ENCODE assay signal across 24 cellular contexts in the genomic region with DNA sequence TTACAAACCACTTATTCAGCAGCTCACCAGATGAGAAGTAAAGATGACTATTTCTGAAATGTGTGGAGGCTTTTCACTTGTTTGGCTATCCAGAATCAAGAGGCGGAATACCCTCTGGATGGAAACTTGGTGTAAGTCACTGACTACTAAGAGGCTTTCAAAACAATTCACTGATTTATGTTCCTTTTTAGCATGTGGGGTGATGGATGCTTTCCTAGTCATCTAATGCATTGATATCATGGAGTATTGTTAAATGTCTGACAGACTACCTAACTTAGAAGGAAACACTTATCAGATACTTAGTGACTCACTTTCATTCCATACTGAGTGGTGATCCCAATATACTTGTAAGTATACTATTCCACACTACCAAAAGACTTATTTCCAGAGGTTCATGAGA.
DNase-seq lines count a peak whose midpoint lies in the region; FAIRE-seq and TF ChIP-seq lines count a peak whose summit lies in the region.
"Had no signal": no experiment of that assay in that cellular context is flagged by ENCODE, and none has a peak within 500 bp of the region (broad histone marks: within the 10 kb centered on the region; RNA-seq: fewer than 3 reads in every experiment).

No MANE protein-coding gene starts in this region.

- peak; percentile 76 for FAIRE-seq in astrocyte (lab: Jason Lieb, UNC)

- no peaks in the 10 kb centered on the region for H3K9me3 ChIP-seq in astrocyte (ENCODE audit: insufficient read depth, low read depth, low read length)
- no peaks in the 10 kb centered on the region for H3K9me3 ChIP-seq in right atrium auricular region
- H3K9me3 ChIP-seq: breast epithelium, left ventricle myocardium inferior, prostate gland had no signal

- H3K4me1 ChIP-seq in astrocyte (ENCODE audit: insufficient read depth, low read length) (peaks cover 14% of the 10 kb centered on the region), right atrium auricular region (no peaks in the 10 kb centered on the region)
- H3K4me1 ChIP-seq: breast epithelium, left ventricle myocardium inferior, neural progenitor cell, prostate gland had no signal

- TF ChIP-seq CTCF in AG09309 (IDR thresholded peaks at IDR 0.05; ENCODE audit: control insufficient read depth, insufficient read depth, low read depth, low read length, missing control alignments), result no peak
- TF ChIP-seq CTCF in HFF-Myc (IDR thresholded peaks at IDR 0.05; ENCODE audit: low read depth, low read length, missing control alignments), result no peak
- no peak for TF ChIP-seq CTCF in astrocyte (IDR thresholded peaks at IDR 0.05; ENCODE audit: insufficient read depth, low read depth, low read length)
- no peak for TF ChIP-seq CTCF in fibroblast of the aortic adventitia (IDR thresholded peaks at IDR 0.05; ENCODE audit: insufficient read depth, low read length)
- TF ChIP-seq CTCF in right atrium auricular region (IDR thresholded peaks at IDR 0.05), result no peak

- H3K4me3 ChIP-seq in AG09309 (ENCODE audit: control insufficient read depth, low read depth, low read length) (no peak overlapping the region), HFF-Myc (replicated peaks; ENCODE audit: low read depth, low read length) (no peak overlapping the region), astrocyte (ENCODE audit: insufficient read depth, low read depth, low read length) (no peak overlapping the region), fibroblast of the aortic adventitia (ENCODE audit: low read depth, low read length) (no peak overlapping the region), right atrium auricular region (no peak overlapping the region)
- H3K4me3 ChIP-seq: breast epithelium, left ventricle myocardium inferior, neural progenitor cell, prostate gland, skin epidermis had no signal

- H3K9ac ChIP-seq in astrocyte (ENCODE audit: low read length), result no peak overlapping the region
- H3K9ac ChIP-seq: KMS-11, neural progenitor cell had no signal

- no peaks in the 10 kb centered on the region for H3K79me2 ChIP-seq in astrocyte (ENCODE audit: insufficient read depth, low read length)

- H3K36me3 ChIP-seq in astrocyte (ENCODE audit: insufficient read depth, low read length) (no peaks in the 10 kb centered on the region), right atrium auricular region (no peaks in the 10 kb centered on the region)
- H3K36me3 ChIP-seq: breast epithelium, left ventricle myocardium inferior, neural progenitor cell, prostate gland had no signal

- H3K27me3 ChIP-seq in astrocyte (ENCODE audit: insufficient read depth, low read length) (no peaks in the 10 kb centered on the region), right atrium auricular region (no peaks in the 10 kb centered on the region)
- H3K27me3 ChIP-seq: breast epithelium, neural progenitor cell had no signal

- H3K4me3 Mint-ChIP-seq in astrocyte (ENCODE audit: unreplicated experiment), result no peak overlapping the region
- H3K4me3 Mint-ChIP-seq: activated naive CD8-positive, alpha-beta T cell; CD4-positive, alpha-beta memory T cell; dendritic cell treated with granulocyte-macrophage colony-stimulating factor and Interleukin-4, amounts not matched to agents 40 ng/mL and 50 ng/mL, for 4 days; H9; neural progenitor cell had no signal

- no peaks in the 10 kb centered on the region for H3K9me3 Mint-ChIP-seq in astrocyte (ENCODE audit: unreplicated experiment)
- H3K9me3 Mint-ChIP-seq: CD4-positive, alpha-beta memory T cell; dendritic cell treated with granulocyte-macrophage colony-stimulating factor and Interleukin-4, amounts not matched to agents 40 ng/mL and 50 ng/mL, for 4 days; H9; neural progenitor cell had no signal

- peak; percentile 39 for DNase-seq in AG09309 (ENCODE audit: low read depth)
- DNase-seq in HFF-Myc (ENCODE audit: extremely low read depth, low read depth), result peak; percentile 59
- DNase-seq in astrocyte (ENCODE audit: low read depth), result peak; percentile 91
- DNase-seq in fibroblast of the aortic adventitia (ENCODE audit: low read depth), result peak; percentile 82
- DNase-seq in kidney glomerular epithelial cell (lab: John Stamatoyannopoulos, UW), result no peak
- DNase-seq in T-helper 2 cell, result no peak
- DNase-seq in right atrium auricular region (ENCODE audit: low spot score), result no peak
- no peak for DNase-seq in NCI-H2227 treated with DMSO at 0.1 percent for 48 hours (lab: John Stamatoyannopoulos, UW)
- DNase-seq: CD4-positive, alpha-beta memory T cell; DMS153; H9; left ventricle myocardium inferior; NCI-H1092 treated with DMSO at 0.1 percent for 48 hours; NCI-H526; stimulated activated naive CD4-positive, alpha-beta T cell; T1000 had no signal

- H3K4me2 ChIP-seq in astrocyte (ENCODE audit: low read length), result no peak overlapping the region
- H3K4me2 ChIP-seq: KMS-11, neural progenitor cell had no signal

- no peaks in the 10 kb centered on the region for H3K36me3 Mint-ChIP-seq in astrocyte (ENCODE audit: low read depth, unreplicated experiment)
- H3K36me3 Mint-ChIP-seq: activated naive CD8-positive, alpha-beta T cell; CD4-positive, alpha-beta memory T cell; neural progenitor cell had no signal

- no peaks in the 10 kb centered on the region for H4K20me1 ChIP-seq in astrocyte (ENCODE audit: insufficient read depth, low read length)

- peaks cover 24% of the 10 kb centered on the region for H3K4me1 Mint-ChIP-seq in astrocyte (ENCODE audit: low read depth, unreplicated experiment)
- H3K4me1 Mint-ChIP-seq: CD4-positive, alpha-beta memory T cell; neural progenitor cell had no signal

- no peak overlapping the region for H3K27ac Mint-ChIP-seq in astrocyte (ENCODE audit: unreplicated experiment)
- H3K27ac Mint-ChIP-seq: activated naive CD8-positive, alpha-beta T cell; CD4-positive, alpha-beta memory T cell; dendritic cell treated with granulocyte-macrophage colony-stimulating factor and Interleukin-4, amounts not matched to agents 40 ng/mL and 50 ng/mL, for 4 days; H9; neural progenitor cell had no signal

- H3K27me3 Mint-ChIP-seq in astrocyte (ENCODE audit: low read depth, unreplicated experiment), result no peaks in the 10 kb centered on the region
- H3K27me3 Mint-ChIP-seq: dendritic cell treated with granulocyte-macrophage colony-stimulating factor and Interleukin-4, amounts not matched to agents 40 ng/mL and 50 ng/mL, for 4 days had no signal

- no peak overlapping the region for H2AFZ ChIP-seq in astrocyte (ENCODE audit: low read depth, low read length)
- H2AFZ ChIP-seq: neural progenitor cell had no signal

- H3K27ac ChIP-seq in astrocyte (ENCODE audit: low read depth, low read length), result no peak overlapping the region
- H3K27ac ChIP-seq in right atrium auricular region, result no peak overlapping the region
- H3K27ac ChIP-seq: breast epithelium, epithelial cell of prostate, KMS-11, left ventricle myocardium inferior, neural progenitor cell, prostate gland, skin epidermis had no signal

Comparison
In these comparisons a context has a peak if more than half of its experiments do, and no peak if none do; other contexts are left out.
1. DNase-seq: peak in AG09309 (single experiment), HFF-Myc (single experiment), astrocyte (single experiment) and fibroblast of the aortic adventitia (single experiment); none in kidney glomerular epithelial cell (single experiment), T-helper 2 cell (0 of 5), right atrium auricular region (single experiment) and NCI-H2227 treated with DMSO at 0.1 percent for 48 hours (single experiment).